8 cellular contexts compared by ENCODE assay signal in genomic region chr6:90080876-90081464, GRCh38.
DNase-seq lines count a peak whose midpoint lies in the region; ATAC-seq and TF ChIP-seq lines count a peak whose summit lies in the region.

No MANE protein-coding gene starts in this region.

- H3K9me3 ChIP-seq in mucosa of descending colon: no peaks in the 10 kb centered on the region

- intact Hi-C loops in mucosa of descending colon (cut with DNase I, micrococcal nuclease): no loop called here

- no peak for TF ChIP-seq CTCF in mucosa of descending colon (IDR thresholded peaks at IDR 0.05)
- no peak for TF ChIP-seq CTCF in coronary artery (IDR thresholded peaks at IDR 0.05)

- peak; percentile 86 for ATAC-seq in GM18520 (IDR thresholded peaks at IDR 0.05; ENCODE audit: unreplicated experiment)
- ATAC-seq in HG03025 (IDR thresholded peaks at IDR 0.05; ENCODE audit: low FRiP score, unreplicated experiment): peak; percentile 54
- peak; percentile 52 for ATAC-seq in mucosa of descending colon

- no peaks in the 10 kb centered on the region for H3K4me1 ChIP-seq in mucosa of descending colon (ENCODE audit: low read depth)

- H3K4me3 ChIP-seq in mucosa of descending colon: no peak overlapping the region
- no peak overlapping the region for H3K4me3 ChIP-seq in coronary artery

- no peak overlapping the region for H3K27ac ChIP-seq in coronary artery

- peak; percentile 59 to 64 for DNase-seq in activated CD4-positive, alpha-beta T cell treated with anti-CD3 and anti-CD28 coated beads for 24 hours (ENCODE audit: low read depth in 2 of 2)
- DNase-seq in mucosa of descending colon: no peak
- no peak for DNase-seq in Kasumi-1 (lab: John Stamatoyannopoulos, UW)
- no peak for DNase-seq in HPDE6-E6E7 (ENCODE audit: extremely low spot score)
- no peak for DNase-seq in NCI-H146 (lab: John Stamatoyannopoulos, UW)
- DNase-seq in coronary artery (ENCODE audit: low spot score): no peak

- no peaks in the 10 kb centered on the region for H3K36me3 ChIP-seq in mucosa of descending colon (ENCODE audit: low read depth)

Comparison
In these comparisons a context has a peak if more than half of its experiments do, and no peak if none do; other contexts are left out.
1. DNase-seq: peak in activated CD4-positive, alpha-beta T cell treated with anti-CD3 and anti-CD28 coated beads for 24 hours (2 of 2); none in mucosa of descending colon (0 of 3), Kasumi-1 (0 of 2), HPDE6-E6E7 (single experiment), NCI-H146 (single experiment) and coronary artery (single experiment).
2. Peak in every context shown above with its lines, with median percentiles within 50 percentile points of each other: ATAC-seq.